In genomic region chr11:10526974-10527918, GRCh38 we compare ENCODE assay signal across 10 cellular contexts. TPM values are rescaled to one million over a fixed set of nuclear protein-coding genes. Genes with fewer than 3 reads are reported as not detected.
DNase-seq lines count a peak whose midpoint lies in the region; ATAC-seq, FAIRE-seq and TF ChIP-seq lines count a peak whose summit lies in the region.
"Had no signal": no experiment of that assay in that cellular context is flagged by ENCODE, and none has a peak within 500 bp of the region (broad histone marks: within the 10 kb centered on the region; RNA-seq: fewer than 3 reads in every experiment).

No MANE protein-coding gene starts in this region.

- CTCF ChIA-PET in activated CD8-positive, alpha-beta T cell treated with anti-CD3 and anti-CD28 coated beads for 36 hours (lab: Charles Lee): interaction anchor here (1.0 to 3.8 kb wide), 2 partner anchors 10 to 14 kb away, joined by 3 to 28 read pairs; partner anchors contain the start of gene RNF141

- peak overlapping the region; percentile 3 for H3K4me3 Mint-ChIP-seq in activated CD8-positive, alpha-beta T cell treated with anti-CD3 and anti-CD28 coated beads for 36 hours

- H3K36me3 Mint-ChIP-seq in activated CD8-positive, alpha-beta T cell treated with anti-CD3 and anti-CD28 coated beads for 36 hours (ENCODE audit: low read depth): peaks cover 18% of the 10 kb centered on the region

- H3K4me3 ChIP-seq in right atrium auricular region: no peak overlapping the region

- H3K27me3 ChIP-seq in right atrium auricular region: no peaks in the 10 kb centered on the region

- H3K27ac ChIP-seq in right atrium auricular region: no peak overlapping the region

- ATAC-seq in HG02678 (IDR thresholded peaks at IDR 0.05; ENCODE audit: unreplicated experiment): peak; percentile 62
- ATAC-seq in activated CD8-positive, alpha-beta T cell treated with anti-CD3 and anti-CD28 coated beads for 36 hours: peak; percentile 97

- no peaks in the 10 kb centered on the region for H3K4me1 ChIP-seq in right atrium auricular region

- H3K9me3 ChIP-seq in right atrium auricular region: no peaks in the 10 kb centered on the region

- DNase-seq in GM12891 (ENCODE audit: insufficient read length, low spot score) (peak; percentile 43), midbrain (lab: John Stamatoyannopoulos, UW) (peak; percentile 69), urothelium cell line (ENCODE audit: low spot score) (no peak), islet precursor cell (no peak), right atrium auricular region (ENCODE audit: low spot score) (no peak), germinal center (ENCODE audit: low spot score) (no peak)
- DNase-seq in activated CD8-positive, alpha-beta T cell treated with anti-CD3 and anti-CD28 coated beads for 36 hours: peak; percentile 15
- DNase-seq: NCI-H1417 treated with DMSO at 0.1 percent for 48 hours had no signal

- no peak for TF ChIP-seq POLR2A in GM12891 (IDR thresholded peaks at IDR 0.05; ENCODE audit: low read depth, low read length)

- POLR2A ChIA-PET in activated CD8-positive, alpha-beta T cell treated with anti-CD3 and anti-CD28 coated beads for 36 hours (lab: Charles Lee): interaction anchor here (0.6 to 1.0 kb wide), 3 partner anchors 17 to 160 kb away, joined by 3 read pairs; no protein-coding TSS in a partner anchor

- TF ChIP-seq CTCF in activated CD8-positive, alpha-beta T cell treated with anti-CD3 and anti-CD28 coated beads for 36 hours (IDR thresholded peaks at IDR 0.05): no peak
- no peak for TF ChIP-seq CTCF in right atrium auricular region (IDR thresholded peaks at IDR 0.05)

- FAIRE-seq in GM12891 (lab: Jason Lieb, UNC) (peak; percentile 62), urothelium cell line (lab: Jason Lieb, UNC) (no peak)

- intact Hi-C loops in activated CD8-positive, alpha-beta T cell treated with anti-CD3 and anti-CD28 coated beads for 36 hours (cut with micrococcal nuclease): loop anchor here (10.0 kb wide), 2 partner anchors 112 to 208 kb away; no protein-coding TSS in a partner anchor

- peaks cover 68% of the 10 kb centered on the region for H3K36me3 ChIP-seq in right atrium auricular region

- peaks cover 20% of the 10 kb centered on the region for H3K4me1 Mint-ChIP-seq in activated CD8-positive, alpha-beta T cell treated with anti-CD3 and anti-CD28 coated beads for 36 hours (ENCODE audit: low read depth)

- no peaks in the 10 kb centered on the region for H3K9me3 Mint-ChIP-seq in activated CD8-positive, alpha-beta T cell treated with anti-CD3 and anti-CD28 coated beads for 36 hours

- H3K27ac Mint-ChIP-seq in activated CD8-positive, alpha-beta T cell treated with anti-CD3 and anti-CD28 coated beads for 36 hours: peak overlapping the region; percentile 80

- H3K27me3 Mint-ChIP-seq in activated CD8-positive, alpha-beta T cell treated with anti-CD3 and anti-CD28 coated beads for 36 hours: no peaks in the 10 kb centered on the region

TF ChIP-seq in GM12891, 5 proteins besides CTCF, POLR2A, EP300 and RAD21:
- no peak for TF ChIP-seq POLR2AphosphoS5 (IDR thresholded peaks at IDR 0.05; ENCODE audit: low read depth, low read length)
- TF ChIP-seq SPI1 (IDR thresholded peaks at IDR 0.05; ENCODE audit: low read depth, low read length): peak; percentile 51; the same call in 1 of the 2 replicates
- TF ChIP-seq TAF1 (IDR thresholded peaks at IDR 0.05; ENCODE audit: low read depth, low read length): no peak
TF ChIP-seq in GM12891: peak in this region for 1.

RNA-seq across cellular contexts. Expression of gene RNF141, which starts 13.7 kb away (rescaled TPM):
- polyA plus RNA-seq in GM12891 (2012; ENCODE audit: low read depth, missing spikeins): 6.2 TPM
- 10 to 100 TPM; 19.4 to 20.8 TPM for total RNA-seq in activated CD8-positive, alpha-beta T cell treated with anti-CD3 and anti-CD28 coated beads for 36 hours
- 10 to 100 TPM; 22.9 to 29.8 TPM for total RNA-seq in right atrium auricular region

RNA-seq across cellular contexts. Expression of gene LYVE1, which starts 41.2 kb away (rescaled TPM):
- polyA plus RNA-seq in GM12891 (2012; ENCODE audit: low read depth, missing spikeins): not detected
- not detected for total RNA-seq in activated CD8-positive, alpha-beta T cell treated with anti-CD3 and anti-CD28 coated beads for 36 hours
- total RNA-seq in right atrium auricular region: 10 to 100 TPM; 15.9 to 45.0 TPM
- total RNA-seq: kidney epithelial cell had no signal

Comparison
In these comparisons a context has a peak if more than half of its experiments do, and no peak if none do; other contexts are left out.
1. DNase-seq: peak in GM12891 (single experiment), activated CD8-positive, alpha-beta T cell treated with anti-CD3 and anti-CD28 coated beads for 36 hours (single experiment) and midbrain (single experiment); none in urothelium cell line (single experiment), islet precursor cell (single experiment), right atrium auricular region (single experiment) and germinal center (single experiment).
2. RNA of gene LYVE1, which starts 41.2 kb away (total RNA-seq): 15.9 to 45.0 TPM in right atrium auricular region; not detected in activated CD8-positive, alpha-beta T cell treated with anti-CD3 and anti-CD28 coated beads for 36 hours; every median in the first group is over 10 times any median in the second.